1 cellular context compared by ENCODE assay signal in genomic region chr11:121722431-121723256, GRCh38.
TF ChIP-seq lines count a peak whose summit lies in the region.

No MANE protein-coding gene starts in this region.

TF ChIP-seq in HepG2, 621 proteins besides CTCF, POLR2A, EP300 and RAD21 (continued from another document and continues in another):
- TF ChIP-seq JUN (CRISPR knock-in tag; IDR thresholded peaks at IDR 0.05) (0 out of 2 replicates have a peak, but pooled peaks have one; percentile 28), ZNF343 (CRISPR knock-in tag; IDR thresholded peaks at IDR 0.05) (0 out of 2 replicates have a peak, but pooled peaks have one; percentile 57), ZFP91 (CRISPR knock-in tag; IDR thresholded peaks at IDR 0.05; ENCODE audit: borderline replicate concordance) (peak; percentile 78), HOXA5 (CRISPR knock-in tag; IDR thresholded peaks at IDR 0.05) (0 out of 2 replicates have a peak, but pooled peaks have one; percentile 41), KMT2B (CRISPR knock-in tag; IDR thresholded peaks at IDR 0.05) (peak; percentile 70; the same call in 1 of the 2 replicates), ZNF430 (CRISPR knock-in tag; IDR thresholded peaks at IDR 0.05) (peak; percentile 96), FOXM1 (CRISPR knock-in tag; IDR thresholded peaks at IDR 0.05) (0 out of 2 replicates have a peak, but pooled peaks have one; percentile 68), ZBTB7B (CRISPR knock-in tag; IDR thresholded peaks at IDR 0.05) (no peak; the same call in 1 of the 2 replicates), ZNF367 (CRISPR knock-in tag; IDR thresholded peaks at IDR 0.05; ENCODE audit: borderline replicate concordance) (no peak), TFDP2 (CRISPR knock-in tag; IDR thresholded peaks at IDR 0.05) (peak; percentile 92), REXO4 (CRISPR knock-in tag; IDR thresholded peaks at IDR 0.05; ENCODE audit: borderline replicate concordance) (peak; percentile 74), TAF15 (IDR thresholded peaks at IDR 0.05; ENCODE audit: low read depth, low read length, poor library complexity, severe bottlenecking) (no peak), ZNF331 (CRISPR knock-in tag; IDR thresholded peaks at IDR 0.05) (peak; percentile 94), ZFP1 (CRISPR knock-in tag; IDR thresholded peaks at IDR 0.05) (0 out of 2 replicates have a peak, but pooled peaks have one; percentile 61), JUNB (CRISPR knock-in tag; IDR thresholded peaks at IDR 0.05; ENCODE audit: borderline replicate concordance) (peak; percentile 64), TBX2 (CRISPR knock-in tag; IDR thresholded peaks at IDR 0.05; ENCODE audit: borderline replicate concordance) (peak; percentile 76), ISL2 (CRISPR knock-in tag; IDR thresholded peaks at IDR 0.05) (no peak), TSC22D2 (CRISPR knock-in tag; IDR thresholded peaks at IDR 0.05; ENCODE audit: borderline replicate concordance) (peak; percentile 69; the same call in 1 of the 2 replicates), AGO1 (IDR thresholded peaks at IDR 0.05; ENCODE audit: low read depth, low read length, poor library complexity, severe bottlenecking) (no peak), FOXP1 (IDR thresholded peaks at IDR 0.05) (no peak), FOXP1 (CRISPR knock-in tag; IDR thresholded peaks at IDR 0.05) (no peak), ZNF572 (CRISPR knock-in tag; IDR thresholded peaks at IDR 0.05) (no peak), XRCC5 (optimal IDR thresholded peaks at IDR 0.05; ENCODE audit: low read length) (peak; percentile 47), ZNF558 (CRISPR knock-in tag; IDR thresholded peaks at IDR 0.05; ENCODE audit: borderline replicate concordance) (peak; percentile 16; the same call in 1 of the 2 replicates), GATAD2A (CRISPR knock-in tag; IDR thresholded peaks at IDR 0.05) (peak; percentile 77), NKX3-1 (CRISPR knock-in tag; IDR thresholded peaks at IDR 0.05) (peak; percentile 78), THRA (CRISPR knock-in tag; IDR thresholded peaks at IDR 0.05; ENCODE audit: borderline replicate concordance) (no peak; the same call in 1 of the 2 replicates), ZNF501 (CRISPR knock-in tag; IDR thresholded peaks at IDR 0.05) (peak; percentile 67; the same call in 1 of the 2 replicates), HCFC1 (IDR thresholded peaks at IDR 0.05; ENCODE audit: low read depth, low read length) (no peak)
- TF ChIP-seq, protein P1, sequence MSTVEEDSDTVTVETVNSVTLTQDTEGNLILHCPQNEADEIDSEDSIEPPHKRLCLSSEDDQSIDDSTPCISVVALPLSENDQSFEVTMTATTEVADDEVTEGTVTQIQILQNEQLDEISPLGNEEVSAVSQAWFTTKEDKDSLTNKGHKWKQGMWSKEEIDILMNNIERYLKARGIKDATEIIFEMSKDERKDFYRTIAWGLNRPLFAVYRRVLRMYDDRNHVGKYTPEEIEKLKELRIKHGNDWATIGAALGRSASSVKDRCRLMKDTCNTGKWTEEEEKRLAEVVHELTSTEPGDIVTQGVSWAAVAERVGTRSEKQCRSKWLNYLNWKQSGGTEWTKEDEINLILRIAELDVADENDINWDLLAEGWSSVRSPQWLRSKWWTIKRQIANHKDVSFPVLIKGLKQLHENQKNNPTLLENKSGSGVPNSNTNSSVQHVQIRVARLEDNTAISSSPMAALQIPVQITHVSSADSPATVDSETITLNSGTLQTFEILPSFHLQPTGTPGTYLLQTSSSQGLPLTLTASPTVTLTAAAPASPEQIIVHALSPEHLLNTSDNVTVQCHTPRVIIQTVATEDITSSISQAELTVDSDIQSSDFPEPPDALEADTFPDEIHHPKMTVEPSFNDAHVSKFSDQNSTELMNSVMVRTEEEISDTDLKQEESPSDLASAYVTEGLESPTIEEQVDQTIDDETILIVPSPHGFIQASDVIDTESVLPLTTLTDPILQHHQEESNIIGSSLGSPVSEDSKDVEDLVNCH (CRISPR knock-in tag; IDR thresholded peaks at IDR 0.05): no peak
- TF ChIP-seq, protein P2, sequence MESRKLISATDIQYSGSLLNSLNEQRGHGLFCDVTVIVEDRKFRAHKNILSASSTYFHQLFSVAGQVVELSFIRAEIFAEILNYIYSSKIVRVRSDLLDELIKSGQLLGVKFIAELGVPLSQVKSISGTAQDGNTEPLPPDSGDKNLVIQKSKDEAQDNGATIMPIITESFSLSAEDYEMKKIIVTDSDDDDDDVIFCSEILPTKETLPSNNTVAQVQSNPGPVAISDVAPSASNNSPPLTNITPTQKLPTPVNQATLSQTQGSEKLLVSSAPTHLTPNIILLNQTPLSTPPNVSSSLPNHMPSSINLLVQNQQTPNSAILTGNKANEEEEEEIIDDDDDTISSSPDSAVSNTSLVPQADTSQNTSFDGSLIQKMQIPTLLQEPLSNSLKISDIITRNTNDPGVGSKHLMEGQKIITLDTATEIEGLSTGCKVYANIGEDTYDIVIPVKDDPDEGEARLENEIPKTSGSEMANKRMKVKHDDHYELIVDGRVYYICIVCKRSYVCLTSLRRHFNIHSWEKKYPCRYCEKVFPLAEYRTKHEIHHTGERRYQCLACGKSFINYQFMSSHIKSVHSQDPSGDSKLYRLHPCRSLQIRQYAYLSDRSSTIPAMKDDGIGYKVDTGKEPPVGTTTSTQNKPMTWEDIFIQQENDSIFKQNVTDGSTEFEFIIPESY (CRISPR knock-in tag; IDR thresholded peaks at IDR 0.05): 0 out of 2 replicates have a peak, but pooled peaks have one; percentile 32
- TF ChIP-seq, protein P3, sequence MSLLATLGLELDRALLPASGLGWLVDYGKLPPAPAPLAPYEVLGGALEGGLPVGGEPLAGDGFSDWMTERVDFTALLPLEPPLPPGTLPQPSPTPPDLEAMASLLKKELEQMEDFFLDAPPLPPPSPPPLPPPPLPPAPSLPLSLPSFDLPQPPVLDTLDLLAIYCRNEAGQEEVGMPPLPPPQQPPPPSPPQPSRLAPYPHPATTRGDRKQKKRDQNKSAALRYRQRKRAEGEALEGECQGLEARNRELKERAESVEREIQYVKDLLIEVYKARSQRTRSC (CRISPR knock-in tag; IDR thresholded peaks at IDR 0.05; ENCODE audit: low read depth): no peak
- TF ChIP-seq, protein P4, sequence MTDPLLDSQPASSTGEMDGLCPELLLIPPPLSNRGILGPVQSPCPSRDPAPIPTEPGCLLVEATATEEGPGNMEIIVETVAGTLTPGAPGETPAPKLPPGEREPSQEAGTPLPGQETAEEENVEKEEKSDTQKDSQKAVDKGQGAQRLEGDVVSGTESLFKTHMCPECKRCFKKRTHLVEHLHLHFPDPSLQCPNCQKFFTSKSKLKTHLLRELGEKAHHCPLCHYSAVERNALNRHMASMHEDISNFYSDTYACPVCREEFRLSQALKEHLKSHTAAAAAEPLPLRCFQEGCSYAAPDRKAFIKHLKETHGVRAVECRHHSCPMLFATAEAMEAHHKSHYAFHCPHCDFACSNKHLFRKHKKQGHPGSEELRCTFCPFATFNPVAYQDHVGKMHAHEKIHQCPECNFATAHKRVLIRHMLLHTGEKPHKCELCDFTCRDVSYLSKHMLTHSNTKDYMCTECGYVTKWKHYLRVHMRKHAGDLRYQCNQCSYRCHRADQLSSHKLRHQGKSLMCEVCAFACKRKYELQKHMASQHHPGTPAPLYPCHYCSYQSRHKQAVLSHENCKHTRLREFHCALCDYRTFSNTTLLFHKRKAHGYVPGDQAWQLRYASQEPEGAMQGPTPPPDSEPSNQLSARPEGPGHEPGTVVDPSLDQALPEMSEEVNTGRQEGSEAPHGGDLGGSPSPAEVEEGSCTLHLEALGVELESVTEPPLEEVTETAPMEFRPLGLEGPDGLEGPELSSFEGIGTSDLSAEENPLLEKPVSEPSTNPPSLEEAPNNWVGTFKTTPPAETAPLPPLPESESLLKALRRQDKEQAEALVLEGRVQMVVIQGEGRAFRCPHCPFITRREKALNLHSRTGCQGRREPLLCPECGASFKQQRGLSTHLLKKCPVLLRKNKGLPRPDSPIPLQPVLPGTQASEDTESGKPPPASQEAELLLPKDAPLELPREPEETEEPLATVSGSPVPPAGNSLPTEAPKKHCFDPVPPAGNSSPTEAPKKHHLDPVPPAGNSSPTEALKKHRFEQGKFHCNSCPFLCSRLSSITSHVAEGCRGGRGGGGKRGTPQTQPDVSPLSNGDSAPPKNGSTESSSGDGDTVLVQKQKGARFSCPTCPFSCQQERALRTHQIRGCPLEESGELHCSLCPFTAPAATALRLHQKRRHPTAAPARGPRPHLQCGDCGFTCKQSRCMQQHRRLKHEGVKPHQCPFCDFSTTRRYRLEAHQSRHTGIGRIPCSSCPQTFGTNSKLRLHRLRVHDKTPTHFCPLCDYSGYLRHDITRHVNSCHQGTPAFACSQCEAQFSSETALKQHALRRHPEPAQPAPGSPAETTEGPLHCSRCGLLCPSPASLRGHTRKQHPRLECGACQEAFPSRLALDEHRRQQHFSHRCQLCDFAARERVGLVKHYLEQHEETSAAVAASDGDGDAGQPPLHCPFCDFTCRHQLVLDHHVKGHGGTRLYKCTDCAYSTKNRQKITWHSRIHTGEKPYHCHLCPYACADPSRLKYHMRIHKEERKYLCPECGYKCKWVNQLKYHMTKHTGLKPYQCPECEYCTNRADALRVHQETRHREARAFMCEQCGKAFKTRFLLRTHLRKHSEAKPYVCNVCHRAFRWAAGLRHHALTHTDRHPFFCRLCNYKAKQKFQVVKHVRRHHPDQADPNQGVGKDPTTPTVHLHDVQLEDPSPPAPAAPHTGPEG (CRISPR knock-in tag; IDR thresholded peaks at IDR 0.05): peak; percentile 81; the same call in 1 of the 2 replicates
- TF ChIP-seq, protein P5, sequence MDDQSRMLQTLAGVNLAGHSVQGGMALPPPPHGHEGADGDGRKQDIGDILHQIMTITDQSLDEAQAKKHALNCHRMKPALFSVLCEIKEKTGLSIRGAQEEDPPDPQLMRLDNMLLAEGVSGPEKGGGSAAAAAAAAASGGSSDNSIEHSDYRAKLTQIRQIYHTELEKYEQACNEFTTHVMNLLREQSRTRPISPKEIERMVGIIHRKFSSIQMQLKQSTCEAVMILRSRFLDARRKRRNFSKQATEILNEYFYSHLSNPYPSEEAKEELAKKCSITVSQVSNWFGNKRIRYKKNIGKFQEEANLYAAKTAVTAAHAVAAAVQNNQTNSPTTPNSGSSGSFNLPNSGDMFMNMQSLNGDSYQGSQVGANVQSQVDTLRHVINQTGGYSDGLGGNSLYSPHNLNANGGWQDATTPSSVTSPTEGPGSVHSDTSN (CRISPR knock-in tag; IDR thresholded peaks at IDR 0.05; ENCODE audit: borderline replicate concordance): no peak
- TF ChIP-seq, protein P6, sequence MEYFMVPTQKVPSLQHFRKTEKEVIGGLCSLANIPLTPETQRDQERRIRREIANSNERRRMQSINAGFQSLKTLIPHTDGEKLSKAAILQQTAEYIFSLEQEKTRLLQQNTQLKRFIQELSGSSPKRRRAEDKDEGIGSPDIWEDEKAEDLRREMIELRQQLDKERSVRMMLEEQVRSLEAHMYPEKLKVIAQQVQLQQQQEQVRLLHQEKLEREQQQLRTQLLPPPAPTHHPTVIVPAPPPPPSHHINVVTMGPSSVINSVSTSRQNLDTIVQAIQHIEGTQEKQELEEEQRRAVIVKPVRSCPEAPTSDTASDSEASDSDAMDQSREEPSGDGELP (IDR thresholded peaks at IDR 0.05; ENCODE audit: borderline replicate concordance, low read depth): peak; percentile 72; the same call in 1 of the 2 replicates
- TF ChIP-seq, protein P7, sequence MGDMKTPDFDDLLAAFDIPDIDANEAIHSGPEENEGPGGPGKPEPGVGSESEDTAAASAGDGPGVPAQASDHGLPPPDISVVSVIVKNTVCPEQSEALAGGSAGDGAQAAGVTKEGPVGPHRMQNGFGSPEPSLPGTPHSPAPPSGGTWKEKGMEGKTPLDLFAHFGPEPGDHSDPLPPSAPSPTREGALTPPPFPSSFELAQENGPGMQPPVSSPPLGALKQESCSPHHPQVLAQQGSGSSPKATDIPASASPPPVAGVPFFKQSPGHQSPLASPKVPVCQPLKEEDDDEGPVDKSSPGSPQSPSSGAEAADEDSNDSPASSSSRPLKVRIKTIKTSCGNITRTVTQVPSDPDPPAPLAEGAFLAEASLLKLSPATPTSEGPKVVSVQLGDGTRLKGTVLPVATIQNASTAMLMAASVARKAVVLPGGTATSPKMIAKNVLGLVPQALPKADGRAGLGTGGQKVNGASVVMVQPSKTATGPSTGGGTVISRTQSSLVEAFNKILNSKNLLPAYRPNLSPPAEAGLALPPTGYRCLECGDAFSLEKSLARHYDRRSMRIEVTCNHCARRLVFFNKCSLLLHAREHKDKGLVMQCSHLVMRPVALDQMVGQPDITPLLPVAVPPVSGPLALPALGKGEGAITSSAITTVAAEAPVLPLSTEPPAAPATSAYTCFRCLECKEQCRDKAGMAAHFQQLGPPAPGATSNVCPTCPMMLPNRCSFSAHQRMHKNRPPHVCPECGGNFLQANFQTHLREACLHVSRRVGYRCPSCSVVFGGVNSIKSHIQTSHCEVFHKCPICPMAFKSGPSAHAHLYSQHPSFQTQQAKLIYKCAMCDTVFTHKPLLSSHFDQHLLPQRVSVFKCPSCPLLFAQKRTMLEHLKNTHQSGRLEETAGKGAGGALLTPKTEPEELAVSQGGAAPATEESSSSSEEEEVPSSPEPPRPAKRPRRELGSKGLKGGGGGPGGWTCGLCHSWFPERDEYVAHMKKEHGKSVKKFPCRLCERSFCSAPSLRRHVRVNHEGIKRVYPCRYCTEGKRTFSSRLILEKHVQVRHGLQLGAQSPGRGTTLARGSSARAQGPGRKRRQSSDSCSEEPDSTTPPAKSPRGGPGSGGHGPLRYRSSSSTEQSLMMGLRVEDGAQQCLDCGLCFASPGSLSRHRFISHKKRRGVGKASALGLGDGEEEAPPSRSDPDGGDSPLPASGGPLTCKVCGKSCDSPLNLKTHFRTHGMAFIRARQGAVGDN (CRISPR knock-in tag; IDR thresholded peaks at IDR 0.05): peak; percentile 95
